29 cellular contexts compared by ENCODE assay signal in genomic region chr9:14006586-14007198, GRCh38.
"Had no signal": no experiment of that assay in that cellular context is flagged by ENCODE, and none has a peak within 500 bp of the region (broad histone marks: within the 10 kb centered on the region; RNA-seq: fewer than 3 reads in every experiment).

No MANE protein-coding gene starts in this region.

- H2AFZ ChIP-seq: hepatocyte, parathyroid adenoma had no signal

- H3K4me1 Mint-ChIP-seq: activated CD8-positive, alpha-beta memory T cell treated with anti-CD3 and anti-CD28 coated beads, Interleukin-2, amount 10 ng/mL, durations not matched to agents 7 days and 5 days; activated naive CD8-positive, alpha-beta T cell treated with anti-CD3 and anti-CD28 coated beads for 36 hours; naive B cell; stimulated activated naive B cell treated with anti-CD40 and anti-IgM and Interleukin-4, amounts not matched to agents 10 μg/mL and 1 μg/mL and 100 μg/mL, for 72 hours; T-helper 17 cell had no signal

- H3K4me1 ChIP-seq: adrenal gland, breast epithelium, parathyroid adenoma, stomach, tibial nerve had no signal

- H3K9ac ChIP-seq: parathyroid adenoma had no signal

- H3K27ac Mint-ChIP-seq: activated CD8-positive, alpha-beta memory T cell treated with anti-CD3 and anti-CD28 coated beads, Interleukin-2, amount 10 ng/mL, durations not matched to agents 7 days and 5 days; activated CD8-positive, alpha-beta T cell treated with anti-CD3 and anti-CD28 coated beads, Interleukin-2, amount 10 ng/mL, durations not matched to agents 7 days and 5 days; activated naive CD8-positive, alpha-beta T cell treated with anti-CD3 and anti-CD28 coated beads for 36 hours; dendritic cell treated with granulocyte-macrophage colony-stimulating factor and Interleukin-4, amounts not matched to agents 40 ng/mL and 50 ng/mL, for 4 days; mesothelial cell of epicardium; naive B cell; stimulated activated naive B cell treated with anti-CD40 and anti-IgM and Interleukin-4, amounts not matched to agents 10 μg/mL and 1 μg/mL and 100 μg/mL, for 72 hours; T-helper 17 cell had no signal

- H3K9me3 ChIP-seq: adrenal gland, stomach, suprapubic skin had no signal

- DNase-seq: activated CD4-positive, alpha-beta T cell treated with anti-CD3 and anti-CD28 coated beads for 1 hour; activated CD4-positive, alpha-beta T cell treated with anti-CD3 and anti-CD28 coated beads, Interleukin-2, amount 50 U/mL, for 1 hour; activated CD8-positive, alpha-beta memory T cell treated with anti-CD3 and anti-CD28 coated beads, Interleukin-2, amount 10 ng/mL, durations not matched to agents 7 days and 5 days; activated CD8-positive, alpha-beta T cell treated with anti-CD3 and anti-CD28 coated beads, Interleukin-2, amount 10 ng/mL, durations not matched to agents 7 days and 5 days; activated effector memory CD4-positive, alpha-beta T cell treated with Interleukin-2 at 50 U/mL for 16 hours; activated naive CD4-positive, alpha-beta T cell treated with Interleukin-2 at 50 U/mL for 16 hours; activated naive CD8-positive, alpha-beta T cell treated with anti-CD3 and anti-CD28 coated beads for 36 hours; activated T-cell treated with anti-CD3 and anti-CD28 coated beads for 4 hours; adrenal gland; aorta; central memory CD4-positive, alpha-beta T cell; mammary epithelial cell; naive B cell; nephron progenitor cell; right cardiac atrium; stimulated activated CD4-positive, alpha-beta T cell treated with anti-CD3 and anti-CD28 coated beads, Interleukin-15, amount 100 ng/mL, for 24 hours; stimulated activated CD4-positive, alpha-beta T cell treated with anti-CD3 and anti-CD28 coated beads, Interleukin-2, amount 100 ng/mL, for 24 hours; stimulated activated naive B cell treated with anti-CD40 and anti-IgM and Interleukin-4, amounts not matched to agents 10 μg/mL and 1 μg/mL and 100 μg/mL, for 72 hours; stomach; T-helper 17 cell; T1000 had no signal

- H3K4me3 Mint-ChIP-seq: activated CD8-positive, alpha-beta memory T cell treated with anti-CD3 and anti-CD28 coated beads, Interleukin-2, amount 10 ng/mL, durations not matched to agents 7 days and 5 days; activated CD8-positive, alpha-beta T cell treated with anti-CD3 and anti-CD28 coated beads, Interleukin-2, amount 10 ng/mL, durations not matched to agents 7 days and 5 days; activated naive CD8-positive, alpha-beta T cell treated with anti-CD3 and anti-CD28 coated beads for 36 hours; dendritic cell treated with granulocyte-macrophage colony-stimulating factor and Interleukin-4, amounts not matched to agents 40 ng/mL and 50 ng/mL, for 4 days; mesothelial cell of epicardium; naive B cell; nephron progenitor cell; stimulated activated naive B cell treated with anti-CD40 and anti-IgM and Interleukin-4, amounts not matched to agents 10 μg/mL and 1 μg/mL and 100 μg/mL, for 72 hours; T-helper 17 cell had no signal

- ATAC-seq: activated CD8-positive, alpha-beta memory T cell treated with anti-CD3 and anti-CD28 coated beads, Interleukin-2, amount 10 ng/mL, durations not matched to agents 7 days and 5 days; activated CD8-positive, alpha-beta T cell treated with anti-CD3 and anti-CD28 coated beads, Interleukin-2, amount 10 ng/mL, durations not matched to agents 7 days and 5 days; right cardiac atrium; stimulated activated naive B cell treated with anti-CD40 and anti-IgM and Interleukin-4, amounts not matched to agents 10 μg/mL and 1 μg/mL and 100 μg/mL, for 72 hours; T-helper 17 cell had no signal

- H3K36me3 ChIP-seq: adrenal gland, breast epithelium, stomach, suprapubic skin, tibial nerve had no signal

- H3K9me3 Mint-ChIP-seq: activated naive CD8-positive, alpha-beta T cell treated with anti-CD3 and anti-CD28 coated beads for 36 hours had no signal

- H3K27ac ChIP-seq: adrenal gland, breast epithelium, epithelial cell of prostate, hepatocyte, parathyroid adenoma, stomach, suprapubic skin, tibial nerve had no signal

- H3K4me3 ChIP-seq: adrenal gland, breast epithelium, hepatocyte, stomach, suprapubic skin, tibial nerve had no signal

- H3K4me2 ChIP-seq: hepatocyte had no signal

- H3K36me3 Mint-ChIP-seq: activated CD8-positive, alpha-beta memory T cell treated with anti-CD3 and anti-CD28 coated beads, Interleukin-2, amount 10 ng/mL, durations not matched to agents 7 days and 5 days; activated naive CD8-positive, alpha-beta T cell treated with anti-CD3 and anti-CD28 coated beads for 36 hours; mesothelial cell of epicardium; naive B cell; stimulated activated naive B cell treated with anti-CD40 and anti-IgM and Interleukin-4, amounts not matched to agents 10 μg/mL and 1 μg/mL and 100 μg/mL, for 72 hours had no signal

- H3K27me3 Mint-ChIP-seq: activated CD8-positive, alpha-beta memory T cell treated with anti-CD3 and anti-CD28 coated beads, Interleukin-2, amount 10 ng/mL, durations not matched to agents 7 days and 5 days; activated naive CD8-positive, alpha-beta T cell treated with anti-CD3 and anti-CD28 coated beads for 36 hours; dendritic cell treated with granulocyte-macrophage colony-stimulating factor and Interleukin-4, amounts not matched to agents 40 ng/mL and 50 ng/mL, for 4 days; naive B cell; stimulated activated naive B cell treated with anti-CD40 and anti-IgM and Interleukin-4, amounts not matched to agents 10 μg/mL and 1 μg/mL and 100 μg/mL, for 72 hours; T-helper 17 cell had no signal

- H3K27me3 ChIP-seq: adrenal gland, breast epithelium, hepatocyte, stomach, suprapubic skin, tibial nerve had no signal
